Comparison of ENCODE assay signal across 1 cellular context in the genomic region with DNA sequence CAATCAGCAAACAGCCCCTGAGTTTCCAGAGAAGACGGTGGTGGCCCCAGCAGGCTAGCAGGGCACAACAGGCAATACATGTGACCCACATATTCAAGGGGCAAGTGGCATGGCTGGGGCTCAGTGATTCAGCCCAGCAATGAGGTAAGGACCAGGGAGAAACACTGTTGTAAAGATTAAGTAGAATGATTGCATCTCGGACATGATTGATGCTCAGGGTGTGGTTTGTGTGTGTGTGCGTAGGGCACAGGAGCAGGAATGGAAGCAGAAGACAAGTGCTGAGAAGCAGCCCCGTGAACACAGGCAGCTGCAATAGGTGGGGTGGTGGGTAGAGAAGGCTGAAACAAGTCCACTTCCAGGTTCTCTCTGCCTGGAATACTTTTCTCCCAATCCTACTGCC.
TF ChIP-seq lines count a peak whose summit lies in the region.

No MANE protein-coding gene starts in this region.

TF ChIP-seq in WTC11, 78 proteins besides CTCF, POLR2A, EP300 and RAD21 (continued from another document):
- TF ChIP-seq ZNF532 (CRISPR knock-in tag; IDR thresholded peaks at IDR 0.05; ENCODE audit: borderline replicate concordance) (no peak), CDX4 (CRISPR knock-in tag; IDR thresholded peaks at IDR 0.05; ENCODE audit: borderline replicate concordance) (no peak), TEAD1 (CRISPR knock-in tag; IDR thresholded peaks at IDR 0.05) (no peak), KAT7 (CRISPR knock-in tag; IDR thresholded peaks at IDR 0.05; ENCODE audit: borderline replicate concordance) (no peak), STAT6 (CRISPR knock-in tag; conservative IDR thresholded peaks at IDR 0.05; ENCODE audit: low read depth) (no peak), NFYB (CRISPR knock-in tag; conservative IDR thresholded peaks at IDR 0.05; ENCODE audit: low read depth) (no peak), TCF7 (CRISPR knock-in tag; IDR thresholded peaks at IDR 0.05; ENCODE audit: low read depth) (no peak), ZBTB21 (CRISPR knock-in tag; IDR thresholded peaks at IDR 0.05; ENCODE audit: borderline replicate concordance) (no peak), ZNF423 (CRISPR knock-in tag; IDR thresholded peaks at IDR 0.05) (no peak)
- TF ChIP-seq, protein P1, sequence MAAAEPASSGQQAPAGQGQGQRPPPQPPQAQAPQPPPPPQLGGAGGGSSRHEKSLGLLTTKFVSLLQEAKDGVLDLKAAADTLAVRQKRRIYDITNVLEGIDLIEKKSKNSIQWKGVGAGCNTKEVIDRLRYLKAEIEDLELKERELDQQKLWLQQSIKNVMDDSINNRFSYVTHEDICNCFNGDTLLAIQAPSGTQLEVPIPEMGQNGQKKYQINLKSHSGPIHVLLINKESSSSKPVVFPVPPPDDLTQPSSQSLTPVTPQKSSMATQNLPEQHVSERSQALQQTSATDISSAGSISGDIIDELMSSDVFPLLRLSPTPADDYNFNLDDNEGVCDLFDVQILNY (CRISPR knock-in tag; IDR thresholded peaks at IDR 0.05), result no peak
- TF ChIP-seq, protein P2, sequence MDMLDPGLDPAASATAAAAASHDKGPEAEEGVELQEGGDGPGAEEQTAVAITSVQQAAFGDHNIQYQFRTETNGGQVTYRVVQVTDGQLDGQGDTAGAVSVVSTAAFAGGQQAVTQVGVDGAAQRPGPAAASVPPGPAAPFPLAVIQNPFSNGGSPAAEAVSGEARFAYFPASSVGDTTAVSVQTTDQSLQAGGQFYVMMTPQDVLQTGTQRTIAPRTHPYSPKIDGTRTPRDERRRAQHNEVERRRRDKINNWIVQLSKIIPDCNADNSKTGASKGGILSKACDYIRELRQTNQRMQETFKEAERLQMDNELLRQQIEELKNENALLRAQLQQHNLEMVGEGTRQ (CRISPR knock-in tag; IDR thresholded peaks at IDR 0.05), result no peak
